ENCODE assay signal across 20 cellular contexts in the genomic region with DNA sequence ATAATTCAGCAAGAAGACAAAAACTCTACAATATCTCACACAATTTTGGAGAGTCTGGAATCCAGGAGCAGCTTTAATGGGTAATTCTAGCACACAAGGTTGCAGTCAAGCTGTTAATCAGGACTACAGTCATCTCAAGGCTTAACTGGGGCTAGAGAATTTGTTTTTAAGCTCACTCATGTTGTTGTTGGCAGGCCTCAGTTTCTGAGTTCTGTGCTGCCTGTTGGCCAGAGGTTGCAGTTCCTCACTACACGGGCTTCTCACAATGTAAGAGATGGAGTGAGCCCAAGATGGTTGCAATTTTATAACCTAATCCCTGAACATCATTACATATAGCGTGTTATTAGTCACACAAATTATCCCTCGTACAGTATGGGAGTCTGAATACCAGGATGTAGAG. TPM values are rescaled to one million over a fixed set of nuclear protein-coding genes. Genes with fewer than 3 reads are reported as not detected.
"Had no signal": no experiment of that assay in that cellular context is flagged by ENCODE, and none has a peak within 500 bp of the region (broad histone marks: within the 10 kb centered on the region; RNA-seq: fewer than 3 reads in every experiment).

No MANE protein-coding gene starts in this region.

- H3K4me3 ChIP-seq: skin epidermis, suprapubic skin, vagina had no signal

- DNase-seq: activated B cell treated with CpG ODN at 0.5 μM for 24 hours; activated CD4-positive, alpha-beta memory T cell treated with anti-CD3 and anti-CD28 coated beads, Interleukin-2, amount 10 ng/mL, durations not matched to agents 7 days and 5 days; activated CD4-positive, alpha-beta T cell treated with anti-CD3 and anti-CD28 coated beads for 48 hours; activated CD8-positive, alpha-beta memory T cell treated with anti-CD3 and anti-CD28 coated beads, Interleukin-2, amount 10 ng/mL, durations not matched to agents 7 days and 5 days; activated naive CD8-positive, alpha-beta T cell treated with anti-CD3 and anti-CD28 coated beads for 36 hours; amygdala; brain microvascular endothelial cell; cortex of kidney; effector CD4-positive, alpha-beta T cell; foreskin keratinocyte; hypothalamus; mammary epithelial cell; midbrain; T-cell; trophoblast cell had no signal

- ATAC-seq: activated CD8-positive, alpha-beta memory T cell treated with anti-CD3 and anti-CD28 coated beads, Interleukin-2, amount 10 ng/mL, durations not matched to agents 7 days and 5 days; foreskin keratinocyte; left lobe of liver; T-cell had no signal

- H3K4me1 ChIP-seq: foreskin keratinocyte, suprapubic skin, vagina had no signal

- H3K27me3 ChIP-seq: brain microvascular endothelial cell, foreskin keratinocyte, suprapubic skin, vagina had no signal

- H3K27ac ChIP-seq: brain microvascular endothelial cell, foreskin keratinocyte, skin epidermis, suprapubic skin, vagina had no signal

- H3K9me3 ChIP-seq: suprapubic skin, vagina had no signal

RNA-seq across cellular contexts. Expression of gene TMEFF2, which starts 50.6 kb away (rescaled TPM):
- total RNA-seq: activated B cell treated with CpG ODN at 0.5 μM for 24 hours; activated CD4-positive, alpha-beta memory T cell treated with anti-CD3 and anti-CD28 coated beads, Interleukin-2, amount 10 ng/mL, durations not matched to agents 7 days and 5 days; activated CD8-positive, alpha-beta memory T cell treated with anti-CD3 and anti-CD28 coated beads, Interleukin-2, amount 10 ng/mL, durations not matched to agents 7 days and 5 days; activated naive CD8-positive, alpha-beta T cell treated with anti-CD3 and anti-CD28 coated beads for 36 hours; foreskin keratinocyte; left lobe of liver; mammary epithelial cell; T-cell; vagina had no signal
- polyA plus RNA-seq: foreskin keratinocyte, keratinocyte, mammary epithelial cell had no signal
